Comparison of ENCODE assay signal across 8 cellular contexts in the genomic region with DNA sequence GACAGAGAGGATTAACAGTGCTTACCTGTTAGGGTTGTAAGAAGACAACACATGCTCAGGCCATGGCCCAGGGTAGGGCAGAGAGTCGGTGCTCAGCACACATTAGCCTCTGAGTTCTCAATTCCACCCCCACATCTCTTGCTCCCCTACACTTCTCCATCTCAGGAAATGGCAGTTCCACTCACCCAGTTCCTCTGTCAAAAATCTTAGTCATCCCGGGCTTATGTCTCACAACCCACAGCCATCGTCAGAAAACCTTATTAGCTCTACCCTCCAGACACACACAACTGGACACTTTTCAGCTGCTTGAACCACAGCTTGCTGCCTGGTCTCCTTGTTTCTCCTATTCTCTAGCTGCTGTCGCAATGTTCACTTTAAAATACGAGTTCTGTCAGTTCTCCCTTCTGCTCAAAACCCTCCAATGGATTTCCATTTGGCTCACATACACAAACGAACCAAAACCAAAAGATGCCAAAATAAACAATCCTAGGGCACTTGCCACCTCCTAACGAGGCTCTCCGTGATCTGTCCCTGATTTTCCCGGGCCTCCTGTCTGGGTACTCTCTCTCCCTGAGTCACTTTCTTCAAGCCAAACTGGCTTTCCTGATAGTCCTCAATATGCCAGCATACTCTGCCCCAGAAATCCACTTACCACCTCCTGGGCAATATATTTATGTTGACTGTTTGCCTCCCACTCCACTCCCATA.
A peak's percentile ranks its signal among the peaks of the same experiment; 100 is the strongest.
DNase-seq lines count a peak whose midpoint lies in the region; ATAC-seq and TF ChIP-seq lines count a peak whose summit lies in the region.

No MANE protein-coding gene starts in this region.

- WGBS in IMR-90 (ENCODE audit: extremely low coverage in 2 of 2, insufficient read length in 1 of 2), 2 experiments, result 26% methylated on average over 6 of the region's 9 CpGs; no CpG with 5 or more reads in 1 of the 2 experiments

- H3K36me3 Mint-ChIP-seq in chondrocyte (ENCODE audit: low read depth), result peaks cover 23% of the 10 kb centered on the region

- CTCF ChIA-PET in IMR-90 (lab: Yijun Ruan, JAX), result interaction anchor here (0.6 kb wide), 1 partner anchor 11 kb away, joined by 4 read pairs; no protein-coding TSS in a partner anchor

- no peak overlapping the region for H3K27ac Mint-ChIP-seq in chondrocyte (ENCODE audit: unreplicated experiment)

- peak overlapping the region; percentile 84; the same call in 1 of the 3 replicates for H2BK15ac ChIP-seq in IMR-90 (ENCODE audit: low read depth, low read length)

- intact Hi-C loops in IMR-90 (cut with micrococcal nuclease) (no loop called here), breast epithelium (cut with DNase I; ENCODE audit: low total_unique reads) (no loop called here)

- peak overlapping the region; percentile 37 for H2BK5ac ChIP-seq in IMR-90 (ENCODE audit: low read depth, low read length, poor library complexity, severe bottlenecking)

- DNase-seq in GM12864 (ENCODE audit: low read depth), result peak; percentile 66
- DNase-seq in IMR-90, result peak; percentile 80
- peak in 1 of 2 donors; percentile 26 for DNase-seq in breast epithelium (ENCODE audit: low spot score in 2 of 2)
- DNase-seq in chondrocyte (ENCODE audit: low spot score), result no peak
- DNase-seq in effector CD8-positive, alpha-beta T cell (lab: John Stamatoyannopoulos, UW), result no peak
- DNase-seq in GM03348 (ENCODE audit: low spot score), result no peak
- DNase-seq in NCI-H82 (lab: John Stamatoyannopoulos, UW), result no peak

- H3K9me3 ChIP-seq in IMR-90 (ENCODE audit: control insufficient read depth, insufficient read depth, low read length) (no peaks in the 10 kb centered on the region), breast epithelium (no peaks in the 10 kb centered on the region)

- no TSS peak for BruUV-seq in IMR-90 (replicated peaks; lab: Mats Ljungman, UMichigan)

- H3K4me3 Mint-ChIP-seq in chondrocyte (ENCODE audit: unreplicated experiment), result no peak overlapping the region

- no peak overlapping the region for H4K5ac ChIP-seq in IMR-90 (ENCODE audit: low read depth, low read length)

- no peak overlapping the region for H3K27ac ChIP-seq in IMR-90 (ENCODE audit: insufficient read depth, low read length)
- peak overlapping the region; percentile 73 to 74 for H3K27ac ChIP-seq in breast epithelium

- H3K4me3 ChIP-seq in GM12864 (ENCODE audit: low read depth, low read length) (no peak overlapping the region), IMR-90 (ENCODE audit: insufficient read depth, low read depth, low read length) (no peak overlapping the region), breast epithelium (no peak overlapping the region)

- H3K79me1 ChIP-seq in IMR-90 (ENCODE audit: low read depth in 1 of 2, low read length in 2 of 2), result no peaks in the 10 kb centered on the region

- POLR2A ChIA-PET in IMR-90 (lab: Charles Lee; ENCODE audit: unreplicated experiment), result no interaction called here

- H3K9me1 ChIP-seq in IMR-90 (ENCODE audit: insufficient read depth, low read length), result peaks cover 14% of the 10 kb centered on the region

- no peaks in the 10 kb centered on the region for H3K27me3 ChIP-seq in IMR-90 (ENCODE audit: control insufficient read depth, insufficient read depth, low read length)
- no peaks in the 10 kb centered on the region for H3K27me3 ChIP-seq in breast epithelium

- H3K4me1 ChIP-seq in IMR-90 (ENCODE audit: control insufficient read depth, insufficient read depth, low read length) (peaks cover 9% of the 10 kb centered on the region), breast epithelium (no peaks in the 10 kb centered on the region)

- peaks cover 13% of the 10 kb centered on the region for H3K4me1 Mint-ChIP-seq in chondrocyte (ENCODE audit: low read depth)

- peak overlapping the region; percentile 73 for H3K4ac ChIP-seq in IMR-90 (ENCODE audit: low read depth, low read length)

- peak overlapping the region; percentile 62 for H2BK20ac ChIP-seq in IMR-90 (ENCODE audit: low read depth, low read length)

- H3K23ac ChIP-seq in IMR-90 (ENCODE audit: low read depth, low read length), result peak overlapping the region; percentile 7; the same call in 1 of the 2 replicates

- peak overlapping the region; percentile 26 to 39; a peak in 3 of 4 replicates for H4K8ac ChIP-seq in IMR-90 (ENCODE audit: low read depth in 2 of 2, low read length in 2 of 2)

- H2BK120ac ChIP-seq in IMR-90 (ENCODE audit: low read depth, low read length), result peak overlapping the region; percentile 32; the same call in 1 of the 2 replicates

- no peak for TF ChIP-seq RAD21 in IMR-90 (IDR thresholded peaks at IDR 0.05; ENCODE audit: low read length)

- H2AK5ac ChIP-seq in IMR-90 (ENCODE audit: low read depth, low read length), result peak overlapping the region; percentile 77

- peak overlapping the region; percentile 25 for H2AK9ac ChIP-seq in IMR-90 (replicated peaks; ENCODE audit: low read depth, low read length, poor library complexity)

- dilution Hi-C loops in IMR-90 (cut with HindIII; ENCODE audit: low sequenced_read_pairs, unreplicated experiment), result no loop called here

- H3K36me3 ChIP-seq in IMR-90 (ENCODE audit: control insufficient read depth, insufficient read depth, low read length) (peaks cover 7% of the 10 kb centered on the region), breast epithelium (no peaks in the 10 kb centered on the region)

- H4K91ac ChIP-seq in IMR-90 (ENCODE audit: insufficient read depth, low read depth, low read length), result peak overlapping the region; percentile 23; the same call in 1 of the 2 replicates

- peak overlapping the region; percentile 83 for H3K14ac ChIP-seq in IMR-90 (replicated peaks; ENCODE audit: low read depth, low read length)

- TF ChIP-seq CTCF in GM12864 (IDR thresholded peaks at IDR 0.05; ENCODE audit: low read depth, low read length, missing control alignments) (no peak), IMR-90 (conservative IDR thresholded peaks at IDR 0.05; ENCODE audit: low read depth, low read length) (no peak), breast epithelium (IDR thresholded peaks at IDR 0.05) (no peak), chondrocyte (IDR thresholded peaks at IDR 0.05) (no peak)

- peak overlapping the region; percentile 76 for H2AFZ ChIP-seq in IMR-90 (replicated peaks; ENCODE audit: low read length, poor library complexity)

- H3K18ac ChIP-seq in IMR-90 (ENCODE audit: low read depth, low read length), result peak overlapping the region; percentile 37; the same call in 1 of the 2 replicates

- in situ Hi-C loops in IMR-90 (cut with MboI; ENCODE audit: low sequenced_read_pairs), result no loop called here

- H3K4me2 ChIP-seq in IMR-90 (ENCODE audit: low read depth, low read length), result peak overlapping the region; percentile 15; the same call in 1 of the 2 replicates

- no peaks in the 10 kb centered on the region for H3K9me3 Mint-ChIP-seq in chondrocyte (ENCODE audit: low read depth)

- H3K56ac ChIP-seq in IMR-90 (ENCODE audit: extremely low read depth, insufficient read depth, low read length), result no peak overlapping the region

- ATAC-seq in GM21515 (IDR thresholded peaks at IDR 0.05; ENCODE audit: unreplicated experiment) (peak; percentile 43), IMR-90 (ENCODE audit: low read depth) (peak; percentile 72)

- H3K27me3 Mint-ChIP-seq in chondrocyte (ENCODE audit: low read depth), result no peaks in the 10 kb centered on the region

- no peak overlapping the region for H3K9ac ChIP-seq in IMR-90 (ENCODE audit: low read depth, low read length)

- no peaks in the 10 kb centered on the region for H4K20me1 ChIP-seq in IMR-90 (ENCODE audit: insufficient read depth, low read length)

- TF ChIP-seq POLR2A in IMR-90 (IDR thresholded peaks at IDR 0.05; ENCODE audit: low read depth, low read length), result no peak
- TF ChIP-seq POLR2A in breast epithelium (IDR thresholded peaks at IDR 0.05), result no peak

TF ChIP-seq in IMR-90, 13 proteins besides CTCF, POLR2A, EP300 and RAD21:
- TF ChIP-seq FOS (IDR thresholded peaks at IDR 0.05; ENCODE audit: low read depth, low read length), result peak; percentile 10; the same call in 1 of the 2 replicates
- TF ChIP-seq MXI1 (IDR thresholded peaks at IDR 0.05; ENCODE audit: borderline replicate concordance, low read depth, low read length), result no peak
- no peak for TF ChIP-seq SMC3 (IDR thresholded peaks at IDR 0.05; ENCODE audit: low read depth, low read length)
- TF ChIP-seq CEBPB (IDR thresholded peaks at IDR 0.05; ENCODE audit: low read depth, low read length), result peak; percentile 45
- no peak for TF ChIP-seq BHLHE40 (IDR thresholded peaks at IDR 0.05; ENCODE audit: low read depth, low read length)
- TF ChIP-seq MAZ (IDR thresholded peaks at IDR 0.05; ENCODE audit: borderline replicate concordance, low read depth, low read length), result no peak
- peak; percentile 13; the same call in 1 of the 2 replicates for TF ChIP-seq NFE2L2 (IDR thresholded peaks at IDR 0.05; ENCODE audit: low read depth, low read length)
TF ChIP-seq in IMR-90: peak in this region for 3.

Comparison
In these comparisons a context has a peak if more than half of its experiments do, and no peak if none do; other contexts are left out.
1. DNase-seq: peak in GM12864 (single experiment) and IMR-90 (single experiment); none in chondrocyte (single experiment), effector CD8-positive, alpha-beta T cell (single experiment), GM03348 (single experiment) and NCI-H82 (single experiment).